Comparison of ENCODE assay signal across 2 cellular contexts in the genomic region with DNA sequence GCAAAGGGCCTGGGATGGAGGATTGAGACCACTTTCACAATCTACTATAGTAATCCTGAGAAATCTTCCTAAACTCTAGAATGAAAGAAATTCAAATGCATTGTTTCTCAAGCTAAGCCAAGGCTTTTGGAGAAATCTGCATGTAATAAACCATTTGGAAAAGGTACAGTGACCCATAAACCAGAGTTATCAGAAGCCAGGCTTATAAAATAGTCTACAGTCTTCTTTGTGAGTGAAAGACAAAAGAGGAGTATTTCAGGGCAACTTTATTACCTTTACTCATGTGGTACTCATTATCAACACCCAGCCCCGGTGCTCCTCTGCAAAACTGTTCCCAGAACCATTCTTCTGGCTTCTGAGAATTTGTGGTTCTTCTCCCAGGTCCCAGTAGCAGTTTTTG.
TF ChIP-seq lines count a peak whose summit lies in the region.

No MANE protein-coding gene starts in this region.

TF ChIP-seq in SK-N-SH, 30 proteins besides CTCF, POLR2A, EP300 and RAD21:
- TF ChIP-seq, protein P1, sequence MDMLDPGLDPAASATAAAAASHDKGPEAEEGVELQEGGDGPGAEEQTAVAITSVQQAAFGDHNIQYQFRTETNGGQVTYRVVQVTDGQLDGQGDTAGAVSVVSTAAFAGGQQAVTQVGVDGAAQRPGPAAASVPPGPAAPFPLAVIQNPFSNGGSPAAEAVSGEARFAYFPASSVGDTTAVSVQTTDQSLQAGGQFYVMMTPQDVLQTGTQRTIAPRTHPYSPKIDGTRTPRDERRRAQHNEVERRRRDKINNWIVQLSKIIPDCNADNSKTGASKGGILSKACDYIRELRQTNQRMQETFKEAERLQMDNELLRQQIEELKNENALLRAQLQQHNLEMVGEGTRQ (IDR thresholded peaks at IDR 0.05; ENCODE audit: borderline replicate concordance, low read depth, low read length) = no peak
- no peak for TF ChIP-seq JUND (IDR thresholded peaks at IDR 0.05)
- TF ChIP-seq RFX5 (IDR thresholded peaks at IDR 0.05; ENCODE audit: low read length) = no peak
- TF ChIP-seq RCOR1 (IDR thresholded peaks at IDR 0.05; ENCODE audit: low read length) = no peak
- no peak for TF ChIP-seq NRF1 (IDR thresholded peaks at IDR 0.05; ENCODE audit: low read depth, low read length)
- no peak for TF ChIP-seq SIN3A (IDR thresholded peaks at IDR 0.05; ENCODE audit: borderline replicate concordance, low read depth, low read length)
- TF ChIP-seq EZH2phosphoT487 (IDR thresholded peaks at IDR 0.05; ENCODE audit: borderline replicate concordance, low read depth) = no peak
- TF ChIP-seq POLR2AphosphoS5 (IDR thresholded peaks at IDR 0.05; ENCODE audit: low read depth, low read length) = no peak
- TF ChIP-seq, protein P2, sequence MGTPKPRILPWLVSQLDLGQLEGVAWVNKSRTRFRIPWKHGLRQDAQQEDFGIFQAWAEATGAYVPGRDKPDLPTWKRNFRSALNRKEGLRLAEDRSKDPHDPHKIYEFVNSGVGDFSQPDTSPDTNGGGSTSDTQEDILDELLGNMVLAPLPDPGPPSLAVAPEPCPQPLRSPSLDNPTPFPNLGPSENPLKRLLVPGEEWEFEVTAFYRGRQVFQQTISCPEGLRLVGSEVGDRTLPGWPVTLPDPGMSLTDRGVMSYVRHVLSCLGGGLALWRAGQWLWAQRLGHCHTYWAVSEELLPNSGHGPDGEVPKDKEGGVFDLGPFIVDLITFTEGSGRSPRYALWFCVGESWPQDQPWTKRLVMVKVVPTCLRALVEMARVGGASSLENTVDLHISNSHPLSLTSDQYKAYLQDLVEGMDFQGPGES (IDR thresholded peaks at IDR 0.05; ENCODE audit: low read depth, low read length) = no peak
- TF ChIP-seq ELF1 (IDR thresholded peaks at IDR 0.05) = no peak

TF ChIP-seq in SK-N-SH treated with all-trans-retinoic acid at 6 μM for 48 hours, 23 proteins besides CTCF, POLR2A, EP300 and RAD21 (continued from another document):
- no peak for TF ChIP-seq TCF4 (CRISPR knock-in tag; IDR thresholded peaks at IDR 0.05; ENCODE audit: borderline replicate concordance)
- no peak for TF ChIP-seq ZC3H10 (CRISPR knock-in tag; IDR thresholded peaks at IDR 0.05)
- TF ChIP-seq SNAI2 (CRISPR knock-in tag; IDR thresholded peaks at IDR 0.05) = no peak
- no peak for TF ChIP-seq PPARA (CRISPR knock-in tag; IDR thresholded peaks at IDR 0.05; ENCODE audit: borderline replicate concordance)
- TF ChIP-seq ZNF565 (CRISPR knock-in tag; conservative IDR thresholded peaks at IDR 0.05; ENCODE audit: low read depth) = no peak
